16 cellular contexts compared by ENCODE assay signal in genomic region chr9:96513622-96514021, GRCh38.
DNase-seq lines count a peak whose midpoint lies in the region; ATAC-seq and TF ChIP-seq lines count a peak whose summit lies in the region.
"Had no signal": no experiment of that assay in that cellular context is flagged by ENCODE, and none has a peak within 500 bp of the region (broad histone marks: within the 10 kb centered on the region; RNA-seq: fewer than 3 reads in every experiment).

No MANE protein-coding gene starts in this region.

- H3K27ac Mint-ChIP-seq in glutamatergic neuron (ENCODE audit: unreplicated experiment), result peak overlapping the region; percentile 52
- no peak overlapping the region for H3K27ac Mint-ChIP-seq in progenitor cell of endocrine pancreas
- H3K27ac Mint-ChIP-seq: activated naive CD8-positive, alpha-beta T cell; stimulated activated naive CD8-positive, alpha-beta T cell treated with anti-CD3 and anti-CD28 coated beads, Interleukin-15, Interleukin-2, amounts not matched to agents 100 ng/mL and 50 ng/mL, for 24 hours had no signal

- H3K4me3 ChIP-seq in skin epidermis (no peak overlapping the region), right lobe of liver (no peak overlapping the region)

- H3K9me3 ChIP-seq in right lobe of liver, result no peaks in the 10 kb centered on the region

- intact Hi-C loops in right lobe of liver (cut with DNase I), result no loop called here

- H3K36me3 Mint-ChIP-seq in glutamatergic neuron (ENCODE audit: unreplicated experiment) (no peaks in the 10 kb centered on the region), progenitor cell of endocrine pancreas (ENCODE audit: insufficient read depth) (peaks cover 8% of the 10 kb centered on the region)

- peaks cover 0 to 16% (median 0%) of the 10 kb centered on the region in 4 donors for H3K4me1 ChIP-seq in right lobe of liver

- TF ChIP-seq POLR2A in right lobe of liver (IDR thresholded peaks at IDR 0.05), result no peak

- DNase-seq in AG08396 (ENCODE audit: low spot score) (peak; percentile 50), astrocyte of the hippocampus (ENCODE audit: low read depth, low spot score) (peak; percentile 67), glutamatergic neuron (no peak), progenitor cell of endocrine pancreas (ENCODE audit: low spot score, unreplicated experiment) (no peak), right lobe of liver (no peak), DMS 273 (lab: John Stamatoyannopoulos, UW; ENCODE audit: unreplicated experiment) (no peak), SKM-1 treated with dmso at 0.1 percent for 144 hours (lab: John Stamatoyannopoulos, UW; ENCODE audit: unreplicated experiment) (no peak)
- DNase-seq: activated T-cell treated with anti-CD3 and anti-CD28 coated beads, Interleukin-2, amount 50 U/mL, for 1 hour; cortex of kidney; NCI-H1436; NCI-H446 treated with DMSO at 0.1 percent for 48 hours; nucleus accumbens; SIG-M5 had no signal

- H3K4me3 Mint-ChIP-seq in glutamatergic neuron (ENCODE audit: unreplicated experiment) (peak overlapping the region; percentile 62), progenitor cell of endocrine pancreas (ENCODE audit: low read depth) (no peak overlapping the region)
- H3K4me3 Mint-ChIP-seq: activated naive CD8-positive, alpha-beta T cell; stimulated activated naive CD8-positive, alpha-beta T cell treated with anti-CD3 and anti-CD28 coated beads, Interleukin-15, Interleukin-2, amounts not matched to agents 100 ng/mL and 50 ng/mL, for 24 hours had no signal

- H3K36me3 ChIP-seq in right lobe of liver, result peaks cover 0 to 28% (median 4%) of the 10 kb centered on the region in 4 donors

- ATAC-seq in right lobe of liver, result no peak

- WGBS in right lobe of liver (ENCODE audit: insufficient coverage, low coverage, low lambda C conversion rate, missing lambda C conversion rate), result 94% methylated on average over 4 of the region's 5 CpGs

- no peak for TF ChIP-seq CTCF in glutamatergic neuron (IDR thresholded peaks at IDR 0.05; ENCODE audit: partially characterized antibody, unreplicated experiment)
- TF ChIP-seq CTCF in progenitor cell of endocrine pancreas (IDR thresholded peaks at IDR 0.05; ENCODE audit: unreplicated experiment), result no peak
- no peak for TF ChIP-seq CTCF in right lobe of liver (IDR thresholded peaks at IDR 0.05)

- H3K27me3 Mint-ChIP-seq in glutamatergic neuron (ENCODE audit: unreplicated experiment), result peaks cover 4% of the 10 kb centered on the region
- H3K27me3 Mint-ChIP-seq in progenitor cell of endocrine pancreas, result no peaks in the 10 kb centered on the region
- H3K27me3 Mint-ChIP-seq: activated naive CD8-positive, alpha-beta T cell; stimulated activated naive CD8-positive, alpha-beta T cell treated with anti-CD3 and anti-CD28 coated beads, Interleukin-15, Interleukin-2, amounts not matched to agents 100 ng/mL and 50 ng/mL, for 24 hours had no signal

- H3K4me1 Mint-ChIP-seq in glutamatergic neuron (ENCODE audit: low read depth, unreplicated experiment) (peaks cover 29% of the 10 kb centered on the region), progenitor cell of endocrine pancreas (ENCODE audit: low read depth) (no peaks in the 10 kb centered on the region)

- no peaks in the 10 kb centered on the region for H3K27me3 ChIP-seq in right lobe of liver

- H3K27ac ChIP-seq in skin epidermis (peak overlapping the region in 13 of 21 experiments; percentile 10 to 83 (median 59)), right lobe of liver (no peak overlapping the region)

- H3K9me3 Mint-ChIP-seq in glutamatergic neuron (ENCODE audit: unreplicated experiment) (peaks cover 4% of the 10 kb centered on the region), progenitor cell of endocrine pancreas (ENCODE audit: low read depth) (no peaks in the 10 kb centered on the region)
- H3K9me3 Mint-ChIP-seq: stimulated activated naive CD8-positive, alpha-beta T cell treated with anti-CD3 and anti-CD28 coated beads, Interleukin-15, Interleukin-2, amounts not matched to agents 100 ng/mL and 50 ng/mL, for 24 hours had no signal

Comparison
In these comparisons a context has a peak if more than half of its experiments do, and no peak if none do; other contexts are left out.
1. DNase-seq: peak in AG08396 (single experiment) and astrocyte of the hippocampus (single experiment); none in glutamatergic neuron (single experiment), progenitor cell of endocrine pancreas (single experiment), right lobe of liver (0 of 3), DMS 273 (single experiment) and SKM-1 treated with dmso at 0.1 percent for 144 hours (single experiment).
2. H3K27ac ChIP-seq: peak in skin epidermis (13 of 21); none in right lobe of liver (0 of 3).